Comparison of ENCODE assay signal across 2 cellular contexts in genomic region chr7:22267989-22268615, GRCh38.
TF ChIP-seq lines count a peak whose summit lies in the region.

No MANE protein-coding gene starts in this region.

TF ChIP-seq in GM23338, 12 proteins besides CTCF, POLR2A, EP300 and RAD21 (continued from another document):
- TF ChIP-seq, protein P1, sequence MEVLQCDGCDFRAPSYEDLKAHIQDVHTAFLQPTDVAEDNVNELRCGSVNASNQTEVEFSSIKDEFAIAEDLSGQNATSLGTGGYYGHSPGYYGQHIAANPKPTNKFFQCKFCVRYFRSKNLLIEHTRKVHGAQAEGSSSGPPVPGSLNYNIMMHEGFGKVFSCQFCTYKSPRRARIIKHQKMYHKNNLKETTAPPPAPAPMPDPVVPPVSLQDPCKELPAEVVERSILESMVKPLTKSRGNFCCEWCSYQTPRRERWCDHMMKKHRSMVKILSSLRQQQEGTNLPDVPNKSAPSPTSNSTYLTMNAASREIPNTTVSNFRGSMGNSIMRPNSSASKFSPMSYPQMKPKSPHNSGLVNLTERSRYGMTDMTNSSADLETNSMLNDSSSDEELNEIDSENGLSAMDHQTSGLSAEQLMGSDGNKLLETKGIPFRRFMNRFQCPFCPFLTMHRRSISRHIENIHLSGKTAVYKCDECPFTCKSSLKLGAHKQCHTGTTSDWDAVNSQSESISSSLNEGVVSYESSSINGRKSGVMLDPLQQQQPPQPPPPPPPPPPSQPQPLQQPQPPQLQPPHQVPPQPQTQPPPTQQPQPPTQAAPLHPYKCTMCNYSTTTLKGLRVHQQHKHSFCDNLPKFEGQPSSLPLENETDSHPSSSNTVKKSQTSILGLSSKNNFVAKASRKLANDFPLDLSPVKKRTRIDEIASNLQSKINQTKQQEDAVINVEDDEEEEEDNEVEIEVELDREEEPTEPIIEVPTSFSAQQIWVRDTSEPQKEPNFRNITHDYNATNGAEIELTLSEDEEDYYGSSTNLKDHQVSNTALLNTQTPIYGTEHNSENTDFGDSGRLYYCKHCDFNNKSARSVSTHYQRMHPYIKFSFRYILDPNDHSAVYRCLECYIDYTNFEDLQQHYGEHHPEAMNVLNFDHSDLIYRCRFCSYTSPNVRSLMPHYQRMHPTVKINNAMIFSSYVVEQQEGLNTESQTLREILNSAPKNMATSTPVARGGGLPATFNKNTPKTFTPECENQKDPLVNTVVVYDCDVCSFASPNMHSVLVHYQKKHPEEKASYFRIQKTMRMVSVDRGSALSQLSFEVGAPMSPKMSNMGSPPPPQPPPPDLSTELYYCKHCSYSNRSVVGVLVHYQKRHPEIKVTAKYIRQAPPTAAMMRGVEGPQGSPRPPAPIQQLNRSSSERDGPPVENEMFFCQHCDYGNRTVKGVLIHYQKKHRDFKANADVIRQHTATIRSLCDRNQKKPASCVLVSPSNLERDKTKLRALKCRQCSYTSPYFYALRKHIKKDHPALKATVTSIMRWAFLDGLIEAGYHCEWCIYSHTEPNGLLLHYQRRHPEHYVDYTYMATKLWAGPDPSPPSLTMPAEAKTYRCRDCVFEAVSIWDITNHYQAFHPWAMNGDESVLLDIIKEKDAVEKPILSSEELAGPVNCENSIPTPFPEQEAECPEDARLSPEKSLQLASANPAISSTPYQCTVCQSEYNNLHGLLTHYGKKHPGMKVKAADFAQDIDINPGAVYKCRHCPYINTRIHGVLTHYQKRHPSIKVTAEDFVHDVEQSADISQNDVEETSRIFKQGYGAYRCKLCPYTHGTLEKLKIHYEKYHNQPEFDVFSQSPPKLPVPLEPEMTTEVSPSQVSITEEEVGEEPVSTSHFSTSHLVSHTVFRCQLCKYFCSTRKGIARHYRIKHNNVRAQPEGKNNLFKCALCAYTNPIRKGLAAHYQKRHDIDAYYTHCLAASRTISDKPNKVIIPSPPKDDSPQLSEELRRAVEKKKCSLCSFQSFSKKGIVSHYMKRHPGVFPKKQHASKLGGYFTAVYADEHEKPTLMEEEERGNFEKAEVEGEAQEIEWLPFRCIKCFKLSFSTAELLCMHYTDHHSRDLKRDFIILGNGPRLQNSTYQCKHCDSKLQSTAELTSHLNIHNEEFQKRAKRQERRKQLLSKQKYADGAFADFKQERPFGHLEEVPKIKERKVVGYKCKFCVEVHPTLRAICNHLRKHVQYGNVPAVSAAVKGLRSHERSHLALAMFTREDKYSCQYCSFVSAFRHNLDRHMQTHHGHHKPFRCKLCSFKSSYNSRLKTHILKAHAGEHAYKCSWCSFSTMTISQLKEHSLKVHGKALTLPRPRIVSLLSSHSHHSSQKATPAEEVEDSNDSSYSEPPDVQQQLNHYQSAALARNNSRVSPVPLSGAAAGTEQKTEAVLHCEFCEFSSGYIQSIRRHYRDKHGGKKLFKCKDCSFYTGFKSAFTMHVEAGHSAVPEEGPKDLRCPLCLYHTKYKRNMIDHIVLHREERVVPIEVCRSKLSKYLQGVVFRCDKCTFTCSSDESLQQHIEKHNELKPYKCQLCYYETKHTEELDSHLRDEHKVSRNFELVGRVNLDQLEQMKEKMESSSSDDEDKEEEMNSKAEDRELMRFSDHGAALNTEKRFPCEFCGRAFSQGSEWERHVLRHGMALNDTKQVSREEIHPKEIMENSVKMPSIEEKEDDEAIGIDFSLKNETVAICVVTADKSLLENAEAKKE (CRISPR knock-in tag; IDR thresholded peaks at IDR 0.05) = no peak
- no peak for TF ChIP-seq ZNF114 (CRISPR knock-in tag; IDR thresholded peaks at IDR 0.05)
- TF ChIP-seq STAT1 (IDR thresholded peaks at IDR 0.05; ENCODE audit: unreplicated experiment) = no peak
- TF ChIP-seq NANOG (IDR thresholded peaks at IDR 0.05; ENCODE audit: borderline replicate concordance) = no peak
- no peak for TF ChIP-seq ZNF331 (CRISPR knock-in tag; IDR thresholded peaks at IDR 0.05; ENCODE audit: low read depth)
- no peak for TF ChIP-seq JUNB (IDR thresholded peaks at IDR 0.05; ENCODE audit: unreplicated experiment)
- TF ChIP-seq, protein P2, sequence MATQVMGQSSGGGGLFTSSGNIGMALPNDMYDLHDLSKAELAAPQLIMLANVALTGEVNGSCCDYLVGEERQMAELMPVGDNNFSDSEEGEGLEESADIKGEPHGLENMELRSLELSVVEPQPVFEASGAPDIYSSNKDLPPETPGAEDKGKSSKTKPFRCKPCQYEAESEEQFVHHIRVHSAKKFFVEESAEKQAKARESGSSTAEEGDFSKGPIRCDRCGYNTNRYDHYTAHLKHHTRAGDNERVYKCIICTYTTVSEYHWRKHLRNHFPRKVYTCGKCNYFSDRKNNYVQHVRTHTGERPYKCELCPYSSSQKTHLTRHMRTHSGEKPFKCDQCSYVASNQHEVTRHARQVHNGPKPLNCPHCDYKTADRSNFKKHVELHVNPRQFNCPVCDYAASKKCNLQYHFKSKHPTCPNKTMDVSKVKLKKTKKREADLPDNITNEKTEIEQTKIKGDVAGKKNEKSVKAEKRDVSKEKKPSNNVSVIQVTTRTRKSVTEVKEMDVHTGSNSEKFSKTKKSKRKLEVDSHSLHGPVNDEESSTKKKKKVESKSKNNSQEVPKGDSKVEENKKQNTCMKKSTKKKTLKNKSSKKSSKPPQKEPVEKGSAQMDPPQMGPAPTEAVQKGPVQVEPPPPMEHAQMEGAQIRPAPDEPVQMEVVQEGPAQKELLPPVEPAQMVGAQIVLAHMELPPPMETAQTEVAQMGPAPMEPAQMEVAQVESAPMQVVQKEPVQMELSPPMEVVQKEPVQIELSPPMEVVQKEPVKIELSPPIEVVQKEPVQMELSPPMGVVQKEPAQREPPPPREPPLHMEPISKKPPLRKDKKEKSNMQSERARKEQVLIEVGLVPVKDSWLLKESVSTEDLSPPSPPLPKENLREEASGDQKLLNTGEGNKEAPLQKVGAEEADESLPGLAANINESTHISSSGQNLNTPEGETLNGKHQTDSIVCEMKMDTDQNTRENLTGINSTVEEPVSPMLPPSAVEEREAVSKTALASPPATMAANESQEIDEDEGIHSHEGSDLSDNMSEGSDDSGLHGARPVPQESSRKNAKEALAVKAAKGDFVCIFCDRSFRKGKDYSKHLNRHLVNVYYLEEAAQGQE (IDR thresholded peaks at IDR 0.05; ENCODE audit: unreplicated experiment) = no peak
- no peak for TF ChIP-seq ETS1 (IDR thresholded peaks at IDR 0.05)

TF ChIP-seq in K562, 482 proteins besides CTCF, POLR2A, EP300 and RAD21 (continued from another document):
- TF ChIP-seq PATZ1 (CRISPR knock-in tag; IDR thresholded peaks at IDR 0.05; ENCODE audit: borderline replicate concordance) = no peak
- no peak for TF ChIP-seq XRCC4 (IDR thresholded peaks at IDR 0.05; ENCODE audit: extremely low read depth, insufficient read depth, insufficient read length)
- TF ChIP-seq FOXK1 (CRISPR knock-in tag; IDR thresholded peaks at IDR 0.05; ENCODE audit: borderline replicate concordance) = no peak
- TF ChIP-seq UBTF (IDR thresholded peaks at IDR 0.05; ENCODE audit: borderline replicate concordance in 1 of 2, low read depth in 2 of 2, low read length in 2 of 2) = no peak
- no peak for TF ChIP-seq ZSCAN29 (IDR thresholded peaks at IDR 0.05)
- TF ChIP-seq SAFB (IDR thresholded peaks at IDR 0.05; ENCODE audit: borderline replicate concordance, low read depth, low read length) = no peak
- no peak for TF ChIP-seq ZNF668 (CRISPR knock-in tag; IDR thresholded peaks at IDR 0.05)
- no peak for TF ChIP-seq ID3 (CRISPR knock-in tag; IDR thresholded peaks at IDR 0.05)
- TF ChIP-seq ID3 (tag; IDR thresholded peaks at IDR 0.05) = no peak
- no peak for TF ChIP-seq ZNF174 (CRISPR knock-in tag; IDR thresholded peaks at IDR 0.05)
- TF ChIP-seq MYBL2 (IDR thresholded peaks at IDR 0.05; ENCODE audit: low read depth) = no peak
- no peak for TF ChIP-seq MYBL2 (CRISPR knock-in tag; IDR thresholded peaks at IDR 0.05; ENCODE audit: borderline replicate concordance)
- no peak for TF ChIP-seq RFX1 (IDR thresholded peaks at IDR 0.05)
- no peak for TF ChIP-seq ZNF23 (CRISPR knock-in tag; IDR thresholded peaks at IDR 0.05)
- no peak for TF ChIP-seq GTF2E2 (tag; IDR thresholded peaks at IDR 0.05)
- TF ChIP-seq GTF2B (IDR thresholded peaks at IDR 0.05; ENCODE audit: extremely low read depth, insufficient read length) = no peak
- TF ChIP-seq ZNF140 (CRISPR knock-in tag; IDR thresholded peaks at IDR 0.05) = no peak
- TF ChIP-seq PRMT5 (CRISPR knock-in tag; IDR thresholded peaks at IDR 0.05) = no peak
